ENCODE assay signal across 10 cellular contexts in the genomic region with DNA sequence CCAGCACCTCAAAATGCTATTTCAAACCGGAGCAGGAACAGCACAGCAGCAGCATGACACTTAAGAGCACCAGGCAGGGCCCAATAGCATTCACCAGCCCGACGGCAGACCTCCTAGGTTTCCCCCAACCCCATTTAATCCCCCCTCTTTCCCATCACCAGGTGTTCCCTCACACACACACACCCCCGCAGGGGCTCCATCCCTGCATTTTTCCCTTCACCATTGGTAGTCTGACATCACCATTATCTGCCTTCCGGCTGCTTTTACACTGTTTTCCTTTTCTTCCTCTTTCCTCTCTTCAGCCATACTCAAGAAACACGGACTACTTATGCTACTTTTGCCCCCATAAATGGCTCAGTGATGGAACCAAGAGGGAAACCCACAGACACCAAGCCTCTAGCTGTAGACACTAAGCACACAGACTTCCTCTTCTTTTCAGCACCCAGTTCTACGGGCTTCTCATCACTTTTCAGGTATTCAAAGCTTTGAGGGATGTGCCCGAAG.
DNase-seq lines count a peak whose midpoint lies in the region; ATAC-seq and TF ChIP-seq lines count a peak whose summit lies in the region.
"Had no signal": no experiment of that assay in that cellular context is flagged by ENCODE, and none has a peak within 500 bp of the region (broad histone marks: within the 10 kb centered on the region; RNA-seq: fewer than 3 reads in every experiment).

No MANE protein-coding gene starts in this region.

- peak overlapping the region in 2 of 5 donors; percentile 84 to 88 for H3K27ac ChIP-seq in stomach

- no peak for TF ChIP-seq CTCF in stomach (IDR thresholded peaks at IDR 0.05)

- peaks cover 46% of the 10 kb centered on the region for H3K27me3 Mint-ChIP-seq in activated T-cell treated with anti-CD3 and anti-CD28 coated beads, Interleukin-2, amount 50 U/mL, for 72 hours (ENCODE audit: low read depth)

- 25 to 52% (median 34%) methylated on average over 8 of the region's 8 CpGs for WGBS in stomach, 5 donors

- H3K27ac Mint-ChIP-seq in activated T-cell treated with anti-CD3 and anti-CD28 coated beads, Interleukin-2, amount 50 U/mL, for 72 hours = no peak overlapping the region

- peak overlapping the region; percentile 83 for H3K4me3 ChIP-seq in iPS-15b (ENCODE audit: low read depth, low read length)
- H3K4me3 ChIP-seq in stomach = peak overlapping the region; percentile 67 to 94 (median 72)

- H3K4me1 ChIP-seq in iPS-15b (ENCODE audit: control insufficient read depth, insufficient read depth, low read length) (peaks cover 39% of the 10 kb centered on the region), stomach (peaks cover 6 to 40% (median 25%) of the 10 kb centered on the region in 4 donors)

- TF ChIP-seq EP300 in stomach (IDR thresholded peaks at IDR 0.05) = no peak

- no peaks in the 10 kb centered on the region for H3K9me3 ChIP-seq in iPS-15b (ENCODE audit: control insufficient read depth, insufficient read depth, low read length)
- H3K9me3 ChIP-seq in stomach = no peaks in the 10 kb centered on the region
- H3K9me3 ChIP-seq: pancreas had no signal

- H3K4me3 Mint-ChIP-seq in activated T-cell treated with anti-CD3 and anti-CD28 coated beads, Interleukin-2, amount 50 U/mL, for 72 hours = peak overlapping the region; percentile 68 to 86

- peaks cover 16% of the 10 kb centered on the region for H3K27me3 ChIP-seq in iPS-15b (ENCODE audit: control insufficient read depth, insufficient read depth, low read length)
- H3K27me3 ChIP-seq in stomach = peaks cover 0 to 47% (median 6%) of the 10 kb centered on the region in 3 donors
- H3K27me3 ChIP-seq: pancreas had no signal

- no peaks in the 10 kb centered on the region for H3K36me3 ChIP-seq in iPS-15b (ENCODE audit: control insufficient read depth, insufficient read depth, low read length)
- H3K36me3 ChIP-seq in stomach = no peaks in the 10 kb centered on the region
- H3K36me3 ChIP-seq: pancreas had no signal

- ATAC-seq in activated T-cell treated with anti-CD3 and anti-CD28 coated beads, Interleukin-2, amount 50 U/mL, for 72 hours (replicated peaks in 1 of 2) = no peak
- ATAC-seq in HG03432 (IDR thresholded peaks at IDR 0.05; ENCODE audit: unreplicated experiment) (no peak), GM21515 (IDR thresholded peaks at IDR 0.05; ENCODE audit: unreplicated experiment) (no peak), GM19023 (IDR thresholded peaks at IDR 0.05; ENCODE audit: unreplicated experiment) (no peak)

- no peaks in the 10 kb centered on the region for H3K9me3 Mint-ChIP-seq in activated T-cell treated with anti-CD3 and anti-CD28 coated beads, Interleukin-2, amount 50 U/mL, for 72 hours

- no peaks in the 10 kb centered on the region for H3K36me3 Mint-ChIP-seq in activated T-cell treated with anti-CD3 and anti-CD28 coated beads, Interleukin-2, amount 50 U/mL, for 72 hours (ENCODE audit: insufficient read depth in 2 of 2)

- peaks cover 20% of the 10 kb centered on the region for H3K4me1 Mint-ChIP-seq in activated T-cell treated with anti-CD3 and anti-CD28 coated beads, Interleukin-2, amount 50 U/mL, for 72 hours (ENCODE audit: low read depth)

- DNase-seq in NOMO-1 treated with DMSO at 0.1 percent for 48 hours (lab: John Stamatoyannopoulos, UW; ENCODE audit: unreplicated experiment) = peak; percentile 31
- no peak for DNase-seq in NOMO-1 treated with dmso at 0.1 percent for 144 hours (lab: John Stamatoyannopoulos, UW; ENCODE audit: unreplicated experiment)
- no peak for DNase-seq in activated T-cell treated with anti-CD3 and anti-CD28 coated beads, Interleukin-2, amount 50 U/mL, for 72 hours
- DNase-seq in stomach = no peak
- DNase-seq: NCI-H2029 had no signal

- no peak for TF ChIP-seq POLR2A in stomach (IDR thresholded peaks at IDR 0.05)

- H3K9ac ChIP-seq in iPS-15b (ENCODE audit: low read depth, low read length) = no peak overlapping the region

- intact Hi-C loops in stomach (cut with DNase I; ENCODE audit: low total_unique reads) = no loop called here
